ENCODE assay signal across 30 cellular contexts in genomic region chr2:170254293-170254732, GRCh38.
"Had no signal": no experiment of that assay in that cellular context is flagged by ENCODE, and none has a peak within 500 bp of the region (broad histone marks: within the 10 kb centered on the region; RNA-seq: fewer than 3 reads in every experiment).

No MANE protein-coding gene starts in this region.

- DNase-seq: activated CD4-positive, alpha-beta memory T cell treated with anti-CD3 and anti-CD28 coated beads, Interleukin-2, amount 10 ng/mL, durations not matched to agents 7 days and 5 days; activated CD4-positive, alpha-beta T cell treated with anti-CD3 and anti-CD28 coated beads for 4 hours; activated CD4-positive, alpha-beta T cell treated with anti-CD3 and anti-CD28 coated beads, Interleukin-2, amount 10 ng/mL, durations not matched to agents 7 days and 5 days; activated CD4-positive, alpha-beta T cell treated with anti-CD3 and anti-CD28 coated beads, Interleukin-2, amount 50 U/mL, for 4 hours; activated CD4-positive, CD25-positive, alpha-beta regulatory T cell; activated CD4-positive, CD25-positive, alpha-beta regulatory T cell treated with anti-CD3 and anti-CD28 coated beads, Interleukin-2, amount 50 U/mL, for 72 hours; activated CD8-positive, alpha-beta memory T cell treated with anti-CD3 and anti-CD28 coated beads, Interleukin-2, amount 50 U/mL, for 48 hours; activated gamma-delta T cell; activated naive CD4-positive, alpha-beta T cell; activated naive CD4-positive, alpha-beta T cell treated with anti-CD3 and anti-CD28 coated beads, Interleukin-2, amount 10 ng/mL, durations not matched to agents 7 days and 5 days; activated naive CD8-positive, alpha-beta T cell treated with anti-CD3 and anti-CD28 coated beads, Interleukin-2, amount 10 ng/mL, durations not matched to agents 7 days and 5 days; activated T-cell treated with anti-CD3 and anti-CD28 coated beads for 4 hours; activated T-cell treated with anti-CD3 and anti-CD28 coated beads, Interleukin-2, amount 50 U/mL, for 24 hours; activated T-cell treated with anti-CD3 and anti-CD28 coated beads, Interleukin-2, amount 50 U/mL, for 72 hours; central memory CD4-positive, alpha-beta T cell; cerebellar nuclear complex; colonic mucosa; effector CD8-positive, alpha-beta T cell; esophagus squamous epithelium; foreskin melanocyte; T-helper 2 cell had no signal

- H3K27me3 ChIP-seq: ascending aorta, breast epithelium, colonic mucosa, esophagus squamous epithelium, gastroesophageal sphincter had no signal

- H3K36me3 Mint-ChIP-seq: activated naive CD4-positive, alpha-beta T cell treated with anti-CD3 and anti-CD28 coated beads, Interleukin-2, amount 10 ng/mL, durations not matched to agents 7 days and 5 days; activated naive CD4-positive, alpha-beta T cell treated with anti-CD3 and anti-CD28 coated beads, Interleukin-2, amount 50 U/mL, for 72 hours; activated naive CD8-positive, alpha-beta T cell treated with anti-CD3 and anti-CD28 coated beads, Interleukin-2, amount 10 ng/mL, durations not matched to agents 7 days and 5 days; brain had no signal

- FAIRE-seq: endometrium, endothelial cell of umbilical vein had no signal

- H3K27ac ChIP-seq: ascending aorta, breast epithelium, cardiac muscle cell, colonic mucosa, epithelial cell of prostate, esophagus squamous epithelium, gastroesophageal sphincter had no signal

- H3K36me3 ChIP-seq: ascending aorta, breast epithelium, cardiac muscle cell, colonic mucosa, esophagus squamous epithelium, gastroesophageal sphincter had no signal

- H3K4me3 ChIP-seq: ascending aorta, breast epithelium, cardiac muscle cell, colonic mucosa, esophagus squamous epithelium, gastroesophageal sphincter had no signal

- H3K4me3 Mint-ChIP-seq: activated CD4-positive, alpha-beta memory T cell treated with anti-CD3 and anti-CD28 coated beads, Interleukin-2, amount 10 ng/mL, durations not matched to agents 7 days and 5 days; activated CD4-positive, alpha-beta T cell treated with anti-CD3 and anti-CD28 coated beads, Interleukin-2, amount 10 ng/mL, durations not matched to agents 7 days and 5 days; activated naive CD4-positive, alpha-beta T cell treated with anti-CD3 and anti-CD28 coated beads, Interleukin-2, amount 10 ng/mL, durations not matched to agents 7 days and 5 days; activated naive CD8-positive, alpha-beta T cell treated with anti-CD3 and anti-CD28 coated beads, Interleukin-2, amount 10 ng/mL, durations not matched to agents 7 days and 5 days; activated T-cell treated with anti-CD3 and anti-CD28 coated beads, Interleukin-2, amount 50 U/mL, for 24 hours; activated T-cell treated with anti-CD3 and anti-CD28 coated beads, Interleukin-2, amount 50 U/mL, for 72 hours; brain had no signal

- H3K27ac Mint-ChIP-seq: activated CD4-positive, alpha-beta memory T cell treated with anti-CD3 and anti-CD28 coated beads, Interleukin-2, amount 10 ng/mL, durations not matched to agents 7 days and 5 days; activated CD4-positive, alpha-beta T cell treated with anti-CD3 and anti-CD28 coated beads, Interleukin-2, amount 10 ng/mL, durations not matched to agents 7 days and 5 days; activated naive CD4-positive, alpha-beta T cell treated with anti-CD3 and anti-CD28 coated beads, Interleukin-2, amount 10 ng/mL, durations not matched to agents 7 days and 5 days; activated naive CD4-positive, alpha-beta T cell treated with anti-CD3 and anti-CD28 coated beads, Interleukin-2, amount 50 U/mL, for 72 hours; activated naive CD8-positive, alpha-beta T cell treated with anti-CD3 and anti-CD28 coated beads, Interleukin-2, amount 10 ng/mL, durations not matched to agents 7 days and 5 days; activated T-cell treated with anti-CD3 and anti-CD28 coated beads, Interleukin-2, amount 50 U/mL, for 24 hours; activated T-cell treated with anti-CD3 and anti-CD28 coated beads, Interleukin-2, amount 50 U/mL, for 72 hours; brain had no signal

- H3K9me3 ChIP-seq: ascending aorta, breast epithelium, colonic mucosa, esophagus squamous epithelium, gastroesophageal sphincter had no signal

- ATAC-seq: activated naive CD4-positive, alpha-beta T cell treated with anti-CD3 and anti-CD28 coated beads, Interleukin-2, amount 50 U/mL, for 72 hours; activated T-cell treated with anti-CD3 and anti-CD28 coated beads, Interleukin-2, amount 50 U/mL, for 72 hours; gastroesophageal sphincter had no signal

- H3K4me1 ChIP-seq: ascending aorta, breast epithelium, colonic mucosa, esophagus squamous epithelium, gastroesophageal sphincter had no signal

- H3K9me3 Mint-ChIP-seq: activated CD4-positive, alpha-beta memory T cell treated with anti-CD3 and anti-CD28 coated beads, Interleukin-2, amount 10 ng/mL, durations not matched to agents 7 days and 5 days; activated CD4-positive, alpha-beta T cell treated with anti-CD3 and anti-CD28 coated beads, Interleukin-2, amount 10 ng/mL, durations not matched to agents 7 days and 5 days; activated naive CD4-positive, alpha-beta T cell treated with anti-CD3 and anti-CD28 coated beads, Interleukin-2, amount 10 ng/mL, durations not matched to agents 7 days and 5 days; activated naive CD4-positive, alpha-beta T cell treated with anti-CD3 and anti-CD28 coated beads, Interleukin-2, amount 50 U/mL, for 72 hours; activated naive CD8-positive, alpha-beta T cell treated with anti-CD3 and anti-CD28 coated beads, Interleukin-2, amount 10 ng/mL, durations not matched to agents 7 days and 5 days; activated T-cell treated with anti-CD3 and anti-CD28 coated beads, Interleukin-2, amount 50 U/mL, for 24 hours; activated T-cell treated with anti-CD3 and anti-CD28 coated beads, Interleukin-2, amount 50 U/mL, for 72 hours had no signal

- H3K4me1 Mint-ChIP-seq: activated CD4-positive, alpha-beta memory T cell treated with anti-CD3 and anti-CD28 coated beads, Interleukin-2, amount 10 ng/mL, durations not matched to agents 7 days and 5 days; activated CD4-positive, alpha-beta T cell treated with anti-CD3 and anti-CD28 coated beads, Interleukin-2, amount 10 ng/mL, durations not matched to agents 7 days and 5 days; activated naive CD4-positive, alpha-beta T cell treated with anti-CD3 and anti-CD28 coated beads, Interleukin-2, amount 10 ng/mL, durations not matched to agents 7 days and 5 days; activated naive CD8-positive, alpha-beta T cell treated with anti-CD3 and anti-CD28 coated beads, Interleukin-2, amount 10 ng/mL, durations not matched to agents 7 days and 5 days; brain had no signal
